1 cellular context compared by ENCODE assay signal in genomic region chr19:56120371-56121179, GRCh38.
A peak's percentile ranks its signal among the peaks of the same experiment; 100 is the strongest.
TF ChIP-seq lines count a peak whose summit lies in the region.

No MANE protein-coding gene starts in this region.

TF ChIP-seq in HepG2, 621 proteins besides CTCF, POLR2A, EP300 and RAD21 (continued from another document and continues in another):
- TF ChIP-seq DZIP1 (CRISPR knock-in tag; IDR thresholded peaks at IDR 0.05) = no peak; the same call in none of the 2 replicates
- TF ChIP-seq GATAD2A (CRISPR knock-in tag; IDR thresholded peaks at IDR 0.05) = peak; percentile 72
- 0 out of 2 replicates have a peak, but pooled peaks have one; percentile 35 for TF ChIP-seq ZXDC (CRISPR knock-in tag; IDR thresholded peaks at IDR 0.05)
- 0 out of 2 replicates have a peak, but pooled peaks have one; percentile 26 for TF ChIP-seq NR0B2 (CRISPR knock-in tag; IDR thresholded peaks at IDR 0.05)
- peak; percentile 72 for TF ChIP-seq ARID5B (CRISPR knock-in tag; IDR thresholded peaks at IDR 0.05)
- no peak for TF ChIP-seq MTA3 (CRISPR knock-in tag; IDR thresholded peaks at IDR 0.05)
- peak; percentile 76 for TF ChIP-seq HOXA5 (CRISPR knock-in tag; IDR thresholded peaks at IDR 0.05)
- TF ChIP-seq HNRNPL (IDR thresholded peaks at IDR 0.05; ENCODE audit: low read depth, low read length) = peak; percentile 68; the same call in 1 of the 2 replicates
- TF ChIP-seq ATRX (CRISPR knock-in tag; IDR thresholded peaks at IDR 0.05; ENCODE audit: borderline replicate concordance) = no peak
- TF ChIP-seq MBD4 (IDR thresholded peaks at IDR 0.05; ENCODE audit: borderline replicate concordance, low read length) = no peak
- no peak for TF ChIP-seq ARNT (IDR thresholded peaks at IDR 0.05)
- no peak for TF ChIP-seq ATF1 (CRISPR knock-in tag; IDR thresholded peaks at IDR 0.05)
- no peak for TF ChIP-seq EHMT2 (IDR thresholded peaks at IDR 0.05; ENCODE audit: borderline replicate concordance, low read depth, low read length)
- peak; percentile 47; the same call in 1 of the 2 replicates for TF ChIP-seq BRF2 (CRISPR knock-in tag; IDR thresholded peaks at IDR 0.05)
- TF ChIP-seq TARDBP (CRISPR knock-in tag; IDR thresholded peaks at IDR 0.05) = no peak; the same call in 1 of the 2 replicates
- peak; percentile 17; the same call in 1 of the 2 replicates for TF ChIP-seq MYPOP (CRISPR knock-in tag; IDR thresholded peaks at IDR 0.05)
- peak; percentile 39; the same call in 1 of the 2 replicates for TF ChIP-seq ZNF547 (CRISPR knock-in tag; IDR thresholded peaks at IDR 0.05)
- no peak for TF ChIP-seq HDAC6 (IDR thresholded peaks at IDR 0.05; ENCODE audit: low read depth, low read length)
- TF ChIP-seq HBP1 (CRISPR knock-in tag; IDR thresholded peaks at IDR 0.05; ENCODE audit: low read depth) = peak; percentile 99
- TF ChIP-seq RORA (CRISPR knock-in tag; IDR thresholded peaks at IDR 0.05) = no peak
- TF ChIP-seq CBX2 (IDR thresholded peaks at IDR 0.05; ENCODE audit: low read depth, low read length) = no peak
- no peak for TF ChIP-seq CBX2 (CRISPR knock-in tag; IDR thresholded peaks at IDR 0.05; ENCODE audit: low read depth)
- TF ChIP-seq CBX5 (CRISPR knock-in tag; IDR thresholded peaks at IDR 0.05; ENCODE audit: borderline replicate concordance) = peak; percentile 74
- TF ChIP-seq ZSCAN22 (CRISPR knock-in tag; IDR thresholded peaks at IDR 0.05) = no peak
- 0 out of 2 replicates have a peak, but pooled peaks have one; percentile 15 for TF ChIP-seq RFX5 (IDR thresholded peaks at IDR 0.05; ENCODE audit: low read depth, low read length)
- TF ChIP-seq TOE1 (CRISPR knock-in tag; IDR thresholded peaks at IDR 0.05) = no peak
- peak; percentile 49; the same call in 1 of the 2 replicates for TF ChIP-seq NR2C2 (CRISPR knock-in tag; IDR thresholded peaks at IDR 0.05; ENCODE audit: borderline replicate concordance)
- TF ChIP-seq ARNTL (CRISPR knock-in tag; IDR thresholded peaks at IDR 0.05) = peak; percentile 82
- TF ChIP-seq THRA (CRISPR knock-in tag; IDR thresholded peaks at IDR 0.05; ENCODE audit: borderline replicate concordance) = peak; percentile 79
- no peak for TF ChIP-seq MATR3 (CRISPR knock-in tag; IDR thresholded peaks at IDR 0.05)
- TF ChIP-seq SYNCRIP (IDR thresholded peaks at IDR 0.05; ENCODE audit: insufficient read depth, low read depth, low read length) = no peak
- TF ChIP-seq ZNF703 (CRISPR knock-in tag; IDR thresholded peaks at IDR 0.05; ENCODE audit: borderline replicate concordance) = no peak
- TF ChIP-seq ARHGAP35 (CRISPR knock-in tag; IDR thresholded peaks at IDR 0.05; ENCODE audit: borderline replicate concordance) = no peak
- TF ChIP-seq HHEX (CRISPR knock-in tag; IDR thresholded peaks at IDR 0.05) = no peak
- peak; percentile 42 for TF ChIP-seq HNRNPLL (IDR thresholded peaks at IDR 0.05; ENCODE audit: low read depth, low read length, poor library complexity, severe bottlenecking)
- TF ChIP-seq PCBP2 (optimal IDR thresholded peaks at IDR 0.05; ENCODE audit: low read depth, low read length, poor library complexity, severe bottlenecking) = no peak
- no peak for TF ChIP-seq ZFP1 (CRISPR knock-in tag; IDR thresholded peaks at IDR 0.05)
- peak; percentile 78 for TF ChIP-seq ZNF768 (CRISPR knock-in tag; IDR thresholded peaks at IDR 0.05)
- peak; percentile 51; the same call in 1 of the 2 replicates for TF ChIP-seq ISL2 (CRISPR knock-in tag; IDR thresholded peaks at IDR 0.05)
- TF ChIP-seq REXO4 (CRISPR knock-in tag; IDR thresholded peaks at IDR 0.05; ENCODE audit: borderline replicate concordance) = no peak
- no peak for TF ChIP-seq ZNF24 (IDR thresholded peaks at IDR 0.05)
- TF ChIP-seq ZKSCAN5 (CRISPR knock-in tag; IDR thresholded peaks at IDR 0.05) = peak; percentile 58; the same call in 1 of the 2 replicates
- no peak; the same call in 1 of the 2 replicates for TF ChIP-seq ZNF839 (CRISPR knock-in tag; IDR thresholded peaks at IDR 0.05; ENCODE audit: borderline replicate concordance)
- TF ChIP-seq CENPBD1 (CRISPR knock-in tag; IDR thresholded peaks at IDR 0.05; ENCODE audit: borderline replicate concordance, low read depth) = no peak; the same call in 1 of the 2 replicates
- no peak for TF ChIP-seq ATF7 (IDR thresholded peaks at IDR 0.05)
- TF ChIP-seq ATF7 (CRISPR knock-in tag; IDR thresholded peaks at IDR 0.05) = no peak
- TF ChIP-seq DDIT3 (CRISPR knock-in tag; IDR thresholded peaks at IDR 0.05) = no peak
- no peak for TF ChIP-seq XBP1 (CRISPR knock-in tag; IDR thresholded peaks at IDR 0.05)
- peak; percentile 79; the same call in 1 of the 2 replicates for TF ChIP-seq TBX2 (CRISPR knock-in tag; IDR thresholded peaks at IDR 0.05; ENCODE audit: borderline replicate concordance)
- peak; percentile 96 for TF ChIP-seq ZBTB14 (CRISPR knock-in tag; IDR thresholded peaks at IDR 0.05)
- no peak for TF ChIP-seq ZSCAN29 (CRISPR knock-in tag; conservative IDR thresholded peaks at IDR 0.05)
- peak; percentile 77 for TF ChIP-seq HNF4A (CRISPR knock-in tag; IDR thresholded peaks at IDR 0.05)
